ENCODE assay signal across 18 cellular contexts in the genomic region with DNA sequence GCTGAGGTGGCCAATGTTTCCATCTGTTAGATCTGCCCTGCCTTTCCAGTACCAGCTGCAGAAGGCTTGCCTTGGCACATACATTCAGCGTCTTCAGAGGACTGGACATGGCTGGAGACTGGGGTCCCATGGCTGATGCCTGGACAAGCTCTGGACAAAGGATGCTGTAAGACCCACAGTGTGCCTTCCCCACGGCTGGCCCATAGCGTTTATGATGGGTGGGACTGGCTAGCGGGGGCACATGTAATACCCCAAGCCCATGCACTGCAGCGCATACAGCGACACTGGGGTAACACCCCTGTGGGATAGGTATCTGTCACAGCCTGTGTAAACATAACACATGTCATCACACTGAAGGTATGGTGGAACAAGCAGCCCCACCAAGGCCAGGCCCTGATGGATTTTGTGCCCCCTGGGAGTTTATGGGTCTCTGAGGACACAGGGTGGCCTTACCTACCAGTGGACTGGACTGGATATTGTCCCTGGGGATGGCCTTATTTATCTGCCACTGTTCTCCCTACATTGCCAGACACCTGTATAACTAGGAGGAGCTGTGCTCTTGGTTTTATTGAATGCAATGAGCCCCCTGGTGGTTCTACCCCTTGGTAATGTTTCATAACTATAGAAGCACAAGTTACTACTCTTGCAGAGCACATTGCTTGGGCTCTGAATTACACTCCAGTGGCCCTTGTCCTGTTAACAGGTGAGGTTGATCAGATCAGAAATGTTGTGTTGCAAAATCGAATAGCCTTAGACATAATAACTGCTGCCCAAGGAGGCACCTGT. TPM values are rescaled to one million over a fixed set of nuclear protein-coding genes. Genes with fewer than 3 reads are reported as not detected.
A peak's percentile ranks its signal among the peaks of the same experiment; 100 is the strongest.
DNase-seq lines count a peak whose midpoint lies in the region; ATAC-seq and TF ChIP-seq lines count a peak whose summit lies in the region.
"Had no signal": no experiment of that assay in that cellular context is flagged by ENCODE, and none has a peak within 500 bp of the region (broad histone marks: within the 10 kb centered on the region; RNA-seq: fewer than 3 reads in every experiment).

No MANE protein-coding gene starts in this region.

- DNase-seq in NCI-H82 (lab: John Stamatoyannopoulos, UW) (peak; percentile 7), NCI-H82 treated with DMSO at 0.1 percent for 48 hours (lab: John Stamatoyannopoulos, UW; ENCODE audit: unreplicated experiment) (no peak), WERI-Rb-1 (peak; percentile 14), COR-L47 (lab: John Stamatoyannopoulos, UW) (no peak), cerebellar cortex (ENCODE audit: low spot score) (no peak)
- peak; percentile 20 for DNase-seq in Jurkat, Clone E6-1 (ENCODE audit: low read depth, low spot score)
- DNase-seq in stimulated activated effector memory CD8-positive, alpha-beta T cell treated with anti-CD3 and anti-CD28 coated beads, Interleukin-12 subunit alpha, Interleukin-12 subunit beta, amount 100 ng/mL, for 72 hours (ENCODE audit: low spot score in 2 of 2): no peak
- DNase-seq in activated CD8-positive, alpha-beta memory T cell treated with anti-CD3 and anti-CD28 coated beads, Interleukin-2, amount 10 ng/mL, durations not matched to agents 7 days and 5 days: no peak
- DNase-seq: CD4-positive, alpha-beta T cell; DMS79; H9; NCI-H1694 treated with DMSO at 0.1 percent for 48 hours; NCI-H524 treated with DMSO at 0.1 percent for 48 hours had no signal

- peaks cover 13% of the 10 kb centered on the region for H3K9me3 Mint-ChIP-seq in stimulated activated effector memory CD8-positive, alpha-beta T cell treated with anti-CD3 and anti-CD28 coated beads, Interleukin-12 subunit alpha, Interleukin-12 subunit beta, amount 100 ng/mL, for 72 hours
- H3K9me3 Mint-ChIP-seq in activated CD8-positive, alpha-beta memory T cell treated with anti-CD3 and anti-CD28 coated beads, Interleukin-2, amount 10 ng/mL, durations not matched to agents 7 days and 5 days (ENCODE audit: low read depth): peaks cover 4% of the 10 kb centered on the region

- no peak overlapping the region for H3K27ac Mint-ChIP-seq in stimulated activated effector memory CD8-positive, alpha-beta T cell treated with anti-CD3 and anti-CD28 coated beads, Interleukin-12 subunit alpha, Interleukin-12 subunit beta, amount 100 ng/mL, for 72 hours
- H3K27ac Mint-ChIP-seq in activated CD8-positive, alpha-beta memory T cell treated with anti-CD3 and anti-CD28 coated beads, Interleukin-2, amount 10 ng/mL, durations not matched to agents 7 days and 5 days: no peak overlapping the region
- H3K27ac Mint-ChIP-seq: CD4-positive, alpha-beta T cell; H9; IgD-negative memory B cell had no signal

- H3K27me3 Mint-ChIP-seq in activated CD8-positive, alpha-beta memory T cell treated with anti-CD3 and anti-CD28 coated beads, Interleukin-2, amount 10 ng/mL, durations not matched to agents 7 days and 5 days: no peaks in the 10 kb centered on the region
- H3K27me3 Mint-ChIP-seq: CD4-positive, alpha-beta T cell; IgD-negative memory B cell had no signal

- no peaks in the 10 kb centered on the region for H3K27me3 ChIP-seq in WERI-Rb-1 (ENCODE audit: insufficient read depth, low read depth, severe bottlenecking)
- H3K27me3 ChIP-seq: BE2C had no signal

- no peak overlapping the region for H3K4me3 Mint-ChIP-seq in stimulated activated effector memory CD8-positive, alpha-beta T cell treated with anti-CD3 and anti-CD28 coated beads, Interleukin-12 subunit alpha, Interleukin-12 subunit beta, amount 100 ng/mL, for 72 hours
- no peak overlapping the region for H3K4me3 Mint-ChIP-seq in activated CD8-positive, alpha-beta memory T cell treated with anti-CD3 and anti-CD28 coated beads, Interleukin-2, amount 10 ng/mL, durations not matched to agents 7 days and 5 days
- H3K4me3 Mint-ChIP-seq: CD4-positive, alpha-beta T cell; H9; IgD-negative memory B cell had no signal

- ATAC-seq in stimulated activated effector memory CD8-positive, alpha-beta T cell treated with anti-CD3 and anti-CD28 coated beads, Interleukin-12 subunit alpha, Interleukin-12 subunit beta, amount 100 ng/mL, for 72 hours: peak; percentile 29
- no peak for ATAC-seq in activated CD8-positive, alpha-beta memory T cell treated with anti-CD3 and anti-CD28 coated beads, Interleukin-2, amount 10 ng/mL, durations not matched to agents 7 days and 5 days
- ATAC-seq: Right ventricle myocardium inferior had no signal

- no peak overlapping the region for H3K27ac ChIP-seq in WERI-Rb-1
- H3K27ac ChIP-seq: SK-N-MC had no signal

- no peaks in the 10 kb centered on the region for H3K36me3 ChIP-seq in WERI-Rb-1
- H3K36me3 ChIP-seq: BE2C had no signal

- no peaks in the 10 kb centered on the region for H3K36me3 Mint-ChIP-seq in stimulated activated effector memory CD8-positive, alpha-beta T cell treated with anti-CD3 and anti-CD28 coated beads, Interleukin-12 subunit alpha, Interleukin-12 subunit beta, amount 100 ng/mL, for 72 hours
- no peaks in the 10 kb centered on the region for H3K36me3 Mint-ChIP-seq in activated CD8-positive, alpha-beta memory T cell treated with anti-CD3 and anti-CD28 coated beads, Interleukin-2, amount 10 ng/mL, durations not matched to agents 7 days and 5 days
- H3K36me3 Mint-ChIP-seq: IgD-negative memory B cell had no signal

- no peaks in the 10 kb centered on the region for H3K9me3 ChIP-seq in WERI-Rb-1 (ENCODE audit: severe bottlenecking)
- H3K9me3 ChIP-seq: BE2C had no signal

- no peak for TF ChIP-seq CTCF in WERI-Rb-1 (IDR thresholded peaks at IDR 0.05; ENCODE audit: low read depth, low read length)

- H3K4me1 Mint-ChIP-seq in stimulated activated effector memory CD8-positive, alpha-beta T cell treated with anti-CD3 and anti-CD28 coated beads, Interleukin-12 subunit alpha, Interleukin-12 subunit beta, amount 100 ng/mL, for 72 hours: no peaks in the 10 kb centered on the region
- no peaks in the 10 kb centered on the region for H3K4me1 Mint-ChIP-seq in activated CD8-positive, alpha-beta memory T cell treated with anti-CD3 and anti-CD28 coated beads, Interleukin-2, amount 10 ng/mL, durations not matched to agents 7 days and 5 days
- H3K4me1 Mint-ChIP-seq: H9, IgD-negative memory B cell had no signal

- CTCF ChIA-PET in activated CD8-positive, alpha-beta memory T cell treated with anti-CD3 and anti-CD28 coated beads, Interleukin-2, amount 10 ng/mL, durations not matched to agents 7 days and 5 days (lab: Charles Lee): no interaction called here

- H3K4me3 ChIP-seq in Jurkat, Clone E6-1 (ENCODE audit: low read length): no peak overlapping the region
- no peak overlapping the region for H3K4me3 ChIP-seq in WERI-Rb-1 (ENCODE audit: low read depth, low read length)
- H3K4me3 ChIP-seq: SK-N-MC had no signal

RNA-seq across cellular contexts. Expression of gene TACR3, which starts 34.3 kb away (rescaled TPM):
- not detected for polyA plus RNA-seq in Jurkat, Clone E6-1 (2012; ENCODE audit: insufficient read depth, insufficient read length)
- total RNA-seq in activated CD8-positive, alpha-beta memory T cell treated with anti-CD3 and anti-CD28 coated beads, Interleukin-2, amount 10 ng/mL, durations not matched to agents 7 days and 5 days: not detected
- total RNA-seq: CD4-positive, alpha-beta T cell; OCI-LY7; Right ventricle myocardium inferior had no signal
- polyA plus RNA-seq: IgD-negative memory B cell had no signal

Comparison
In these comparisons a context has a peak if more than half of its experiments do, and no peak if none do; other contexts are left out.
1. DNase-seq: peak in NCI-H82 (single experiment), Jurkat, Clone E6-1 (single experiment) and WERI-Rb-1 (single experiment); none in NCI-H82 treated with DMSO at 0.1 percent for 48 hours (single experiment), stimulated activated effector memory CD8-positive, alpha-beta T cell treated with anti-CD3 and anti-CD28 coated beads, Interleukin-12 subunit alpha, Interleukin-12 subunit beta, amount 100 ng/mL, for 72 hours (0 of 2), activated CD8-positive, alpha-beta memory T cell treated with anti-CD3 and anti-CD28 coated beads, Interleukin-2, amount 10 ng/mL, durations not matched to agents 7 days and 5 days (single experiment), COR-L47 (single experiment) and cerebellar cortex (single experiment).